In the genomic region with DNA sequence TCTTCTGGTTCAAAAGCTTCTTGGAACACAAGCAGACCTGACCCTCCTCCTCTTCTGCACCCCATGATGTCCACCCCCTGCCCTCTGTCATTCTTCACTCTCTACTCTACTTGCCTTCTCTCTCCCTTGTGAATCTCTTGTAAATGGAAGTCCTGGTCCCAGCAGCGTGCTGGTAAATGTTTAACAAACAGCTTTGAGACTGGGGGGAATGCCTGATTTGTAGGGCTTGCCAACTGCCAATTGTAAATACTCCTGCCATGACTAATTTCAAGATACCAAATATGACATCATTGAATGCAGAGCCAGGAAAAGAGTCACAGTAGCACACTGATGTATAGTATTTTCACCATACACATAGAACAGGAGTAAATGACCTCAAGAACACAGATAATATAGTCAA, we compare ENCODE assay signal across 13 cellular contexts. TPM values are rescaled to one million over a fixed set of nuclear protein-coding genes. Genes with fewer than 3 reads are reported as not detected.
DNase-seq lines count a peak whose midpoint lies in the region; ATAC-seq, FAIRE-seq and TF ChIP-seq lines count a peak whose summit lies in the region.
"Had no signal": no experiment of that assay in that cellular context is flagged by ENCODE, and none has a peak within 500 bp of the region (broad histone marks: within the 10 kb centered on the region; RNA-seq: fewer than 3 reads in every experiment).

No MANE protein-coding gene starts in this region.

- BruUV-seq in K562 (replicated peaks; lab: Mats Ljungman, UMichigan) (no TSS peak), HepG2 (replicated peaks; lab: Mats Ljungman, UMichigan) (no TSS peak)

- intact Hi-C loops in K562 (cut with micrococcal nuclease), result no loop called here
- intact Hi-C loops in HepG2 (cut with micrococcal nuclease; ENCODE audit: unreplicated experiment), result no loop called here
- intact Hi-C loops in Right ventricle myocardium inferior (cut with DNase I), result no loop called here

- no peak for ATAC-seq in K562
- no peak; the same call in 2 of the 3 replicates for ATAC-seq in HepG2
- no peak for ATAC-seq in Right ventricle myocardium inferior

- FAIRE-seq in K562 (lab: Jason Lieb, UNC), result no peak
- no peak for FAIRE-seq in HepG2 (lab: Jason Lieb, UNC)
- FAIRE-seq: H1 had no signal

- WGBS in K562 (ENCODE audit: insufficient coverage, low coverage, missing lambda C conversion rate), result 17% methylated on average over 1 of the region's 1 CpG
- 0% methylated on average over 1 of the region's 1 CpG for WGBS in HepG2 (ENCODE audit: low lambda C conversion rate)

- no peak for TF ChIP-seq CTCF in K562 (IDR thresholded peaks at IDR 0.05 in 2 of 3, conservative IDR thresholded peaks at IDR 0.05 in 1 of 3; ENCODE audit: insufficient read depth in 2 of 3, low read depth in 1 of 3, low read length in 3 of 3)
- no peak for TF ChIP-seq CTCF in HepG2 (CRISPR knock-in tag; IDR thresholded peaks at IDR 0.05)

- no peak for TF ChIP-seq POLR2A in K562 (conservative IDR thresholded peaks at IDR 0.05)
- no peak for TF ChIP-seq POLR2A in HepG2 (IDR thresholded peaks at IDR 0.05; ENCODE audit: insufficient read depth in 1 of 2, low read depth in 2 of 2, low read length in 2 of 2)

- POLR2A ChIA-PET in K562 (lab: Yijun Ruan, JAX) (interaction anchor here (1.5 kb wide), 1 partner anchor 20 kb away, joined by 3 read pairs; no protein-coding TSS in a partner anchor), HepG2 (lab: Yijun Ruan, JAX) (no interaction called here)

- H3K4me1 ChIP-seq in K562 (replicated peaks in 1 of 2; ENCODE audit: control insufficient read depth in 2 of 2, insufficient read depth in 2 of 2, low read length in 2 of 2), result peaks cover 0 to 2% of the 10 kb centered on the region in 2 experiments; a peak in 3 of 5 replicates
- peaks cover 13% of the 10 kb centered on the region for H3K4me1 ChIP-seq in HepG2 (ENCODE audit: insufficient read depth, low read length)

- no peak overlapping the region for H3K4me2 ChIP-seq in K562 (ENCODE audit: insufficient read depth, low read length)
- H3K4me2 ChIP-seq in HepG2 (ENCODE audit: low read depth, low read length), result peak overlapping the region; percentile 44; the same call in 1 of the 2 replicates

- no peak overlapping the region for H3K4me3 ChIP-seq in K562
- H3K4me3 ChIP-seq in HepG2 (replicated peaks in 1 of 3; ENCODE audit: insufficient read depth in 1 of 3, low read depth in 2 of 3, low read length in 3 of 3), result no peak overlapping the region

- H3K9me1 ChIP-seq in K562 (ENCODE audit: control insufficient read depth, insufficient read depth, low read length), result no peaks in the 10 kb centered on the region

- CTCF ChIA-PET in K562 (lab: Yijun Ruan, JAX; ENCODE audit: low intra/inter-chr PET ratio) (interaction anchor here (0.5 kb wide), 1 partner anchor 156 kb away, joined by 4 read pairs; no protein-coding TSS in a partner anchor), HepG2 (lab: Yijun Ruan, JAX; ENCODE audit: low intra/inter-chr PET ratio, low total read pairs) (no interaction called here)

- DNase-seq in DMS53 (lab: John Stamatoyannopoulos, UW) (peak; percentile 98), HS-5 (ENCODE audit: low read depth) (peak; percentile 15), K562 (ENCODE audit: extremely low read depth in 1 of 4, low spot score in 3 of 4) (no peak), HepG2 (ENCODE audit: low spot score) (peak; percentile 51), Right ventricle myocardium inferior (ENCODE audit: missing footprints) (no peak), NCI-H1092 treated with DMSO at 0.1 percent for 48 hours (lab: John Stamatoyannopoulos, UW) (no peak), NCI-H1105 treated with DMSO at 0.1 percent for 48 hours (lab: John Stamatoyannopoulos, UW) (no peak)
- DNase-seq in stimulated activated naive CD4-positive, alpha-beta T cell treated with Interleukin-2 at 50 U/mL for 16 hours (lab: John Stamatoyannopoulos, UW), result no peak
- DNase-seq: COR-L47; NCI-H1436; stimulated activated CD4-positive, alpha-beta T cell treated with anti-CD3 and anti-CD28 coated beads, Interleukin-4, amount 100 ng/mL, for 24 hours had no signal

- H3K9me3 ChIP-seq in K562 (replicated peaks; ENCODE audit: control insufficient read depth, insufficient read depth, low read depth, low read length), result no peaks in the 10 kb centered on the region
- no peaks in the 10 kb centered on the region for H3K9me3 ChIP-seq in HepG2 (ENCODE audit: low read length)

- TF ChIP-seq RAD21 in K562 (CRISPR knock-in tag; conservative IDR thresholded peaks at IDR 0.05 in 1 of 2, IDR thresholded peaks at IDR 0.05 in 1 of 2) (no peak), HepG2 (CRISPR knock-in tag; IDR thresholded peaks at IDR 0.05) (no peak)

- H3K27ac ChIP-seq in K562 (ENCODE audit: extremely low read depth, low read depth, low read length), result no peak overlapping the region
- no peak overlapping the region for H3K27ac ChIP-seq in HepG2 (ENCODE audit: extremely low read length, insufficient read depth, low read length)

- no peak overlapping the region for H2AFZ ChIP-seq in K562 (ENCODE audit: low read depth, low read length)
- no peak overlapping the region for H2AFZ ChIP-seq in HepG2 (ENCODE audit: low read length)

- H4K20me1 ChIP-seq in K562 (replicated peaks; ENCODE audit: control insufficient read depth, insufficient read depth, low read length) (no peaks in the 10 kb centered on the region), HepG2 (ENCODE audit: insufficient read depth, low read length) (no peaks in the 10 kb centered on the region)

- H3K79me2 ChIP-seq in K562 (ENCODE audit: control insufficient read depth, insufficient read depth, low read length) (no peaks in the 10 kb centered on the region), HepG2 (ENCODE audit: insufficient read depth, low read length) (no peaks in the 10 kb centered on the region)

- peaks cover 7 to 24% of the 10 kb centered on the region in 2 experiments; a peak in 3 of 5 replicates for H3K27me3 ChIP-seq in K562 (ENCODE audit: control insufficient read depth in 2 of 2, insufficient read depth in 2 of 2, low read length in 2 of 2)
- H3K27me3 ChIP-seq in HepG2 (ENCODE audit: control insufficient read depth in 1 of 2, insufficient read depth in 2 of 2, low read length in 2 of 2), result peaks cover 0 to 3% of the 10 kb centered on the region in 2 experiments; a peak in 1 of 5 replicates

- TF ChIP-seq EP300 in K562 (IDR thresholded peaks at IDR 0.05; ENCODE audit: low read length) (no peak), HepG2 (IDR thresholded peaks at IDR 0.05; ENCODE audit: low read depth in 2 of 2, low read length in 2 of 2) (no peak), HepG2 (CRISPR knock-in tag; IDR thresholded peaks at IDR 0.05; ENCODE audit: borderline replicate concordance) (no peak)

- in situ Hi-C loops in K562 (cut with MboI) (no loop called here), HepG2 (cut with HindIII; ENCODE audit: extremely low pct_ligation_motif_present, low pct_unique_long_range_greater_than_20kb) (no loop called here)

- H3K9ac ChIP-seq in K562 (ENCODE audit: insufficient read depth in 1 of 2, low read depth in 2 of 2, low read length in 2 of 2) (no peak overlapping the region), HepG2 (ENCODE audit: insufficient read depth, low read depth, low read length) (no peak overlapping the region)

- H3K36me3 ChIP-seq in K562 (ENCODE audit: control insufficient read depth, insufficient read depth, low read length), result no peaks in the 10 kb centered on the region
- H3K36me3 ChIP-seq in HepG2 (replicated peaks in 1 of 2; ENCODE audit: control insufficient read depth in 1 of 2, insufficient read depth in 2 of 2, low read length in 2 of 2), result no peaks in the 10 kb centered on the region

RNA-seq across cellular contexts. Expression of a gene that starts 40.9 kb away (rescaled TPM):
- total RNA-seq in K562 (2011; cell fraction: chromatin; rRNA removed; ENCODE audit: low replicate concordance), result 0.09 TPM in 1 of 2 replicates, not detected in the other
- total RNA-seq in K562 (2011; cell fraction: nucleolus; rRNA removed), result 0.17 TPM in 1 of 2 replicates, not detected in the other
- total RNA-seq in K562 (2011; cell fraction: nucleoplasm; rRNA removed), result not detected in 2 replicates
- total RNA-seq in K562 (2014; rRNA removed) (0.05 TPM in 1 of 2 replicates, not detected in the other), K562 (2014; rRNA removed; fragmentation: Illumina TruSeq; extraction: Trizol) (not detected in 2 replicates), K562 (2015; rRNA removed; fragmentation: Illumina TruSeq; extraction: Trizol) (not detected in 2 replicates), K562 (2021) (not detected in 2 replicates), HepG2 (2016; rRNA removed; fragmentation: Illumina TruSeq; extraction: Trizol) (not detected in 2 replicates), Right ventricle myocardium inferior (1.5 TPM)
- polyA plus RNA-seq in K562 (2011; rRNA removed) (not detected in 2 replicates), K562 (2014; fragmentation: Illumina TruSeq; extraction: Trizol) (0.06 TPM in 1 of 2 replicates, not detected in the other), K562 (2014; fragmentation: Nextera tagmentation; extraction: Ambion mirVana) (not detected), K562 (2014; rRNA removed) (not detected in 2 replicates), HepG2 (2011; rRNA removed) (not detected in 2 replicates)
- polyA plus RNA-seq in K562 (2011; cell fraction: cytosol; rRNA removed), result 0.36 TPM in 1 of 2 replicates, not detected in the other
- polyA plus RNA-seq in K562 (2011; cell fraction: nucleus; rRNA removed), result not detected in 2 replicates
- polyA plus RNA-seq in K562 (2012), result 0.03 and 0.08 TPM in 2 replicates
- not detected in 2 replicates for polyA minus RNA-seq in K562 (2011; rRNA and poly(A)+ RNA removed)
- not detected in 2 replicates for polyA minus RNA-seq in K562 (2011; cell fraction: cytosol; rRNA and poly(A)+ RNA removed)
- polyA minus RNA-seq in K562 (2011; cell fraction: nucleus; rRNA and poly(A)+ RNA removed), result not detected in 2 replicates
- not detected in 2 replicates for total RNA-seq in HepG2 (2016; cell fraction: cytosol; rRNA removed; fragmentation: Illumina TruSeq; extraction: Trizol; ENCODE audit: low read depth)
- total RNA-seq in HepG2 (2016; cell fraction: insoluble cytoplasmic fraction; rRNA removed; fragmentation: Illumina TruSeq; extraction: Trizol), result not detected in 2 replicates
- total RNA-seq in HepG2 (2016; cell fraction: membrane; rRNA removed; fragmentation: Illumina TruSeq; extraction: Trizol), result not detected in 2 replicates
- not detected in 2 replicates for total RNA-seq in HepG2 (2016; cell fraction: nucleus; rRNA removed; fragmentation: Illumina TruSeq; extraction: Trizol)
- not detected in 2 replicates for polyA plus RNA-seq in HepG2 (2011; cell fraction: cytosol; rRNA removed)
- polyA plus RNA-seq in HepG2 (2011; cell fraction: nucleus; rRNA removed), result not detected in 2 replicates
- 0.04 TPM in 1 of 2 replicates, not detected in the other for polyA plus RNA-seq in HepG2 (2012)
- polyA plus RNA-seq in HepG2 (2016; cell fraction: cytosol; fragmentation: Illumina TruSeq; extraction: Trizol; ENCODE audit: low read depth), result not detected in 2 replicates
- polyA plus RNA-seq in HepG2 (2016; cell fraction: insoluble cytoplasmic fraction; fragmentation: Illumina TruSeq; extraction: Trizol; ENCODE audit: low read depth), result not detected in 2 replicates
- not detected in 2 replicates for polyA plus RNA-seq in HepG2 (2016; cell fraction: membrane; fragmentation: Illumina TruSeq; extraction: Trizol; ENCODE audit: low read depth)
- polyA plus RNA-seq in HepG2 (2016; cell fraction: nucleus; fragmentation: Illumina TruSeq; extraction: Trizol; ENCODE audit: insufficient read depth, low read depth), result not detected in 2 replicates
- polyA minus RNA-seq in HepG2 (2011; rRNA and poly(A)+ RNA removed; ENCODE audit: low replicate concordance), result not detected in 2 replicates
- not detected in 2 replicates for polyA minus RNA-seq in HepG2 (2011; cell fraction: cytosol; rRNA and poly(A)+ RNA removed)
- not detected in 2 replicates for polyA minus RNA-seq in HepG2 (2011; cell fraction: nucleus; rRNA and poly(A)+ RNA removed)
- total RNA-seq: RPMI7951 had no signal

Comparison
In these comparisons a context has a peak if more than half of its experiments do, and no peak if none do; other contexts are left out.
1. DNase-seq: peak in DMS53 (single experiment), HS-5 (single experiment) and HepG2 (single experiment); none in K562 (0 of 4), Right ventricle myocardium inferior (single experiment), NCI-H1092 treated with DMSO at 0.1 percent for 48 hours (single experiment), stimulated activated naive CD4-positive, alpha-beta T cell treated with Interleukin-2 at 50 U/mL for 16 hours (single experiment) and NCI-H1105 treated with DMSO at 0.1 percent for 48 hours (single experiment).